Comparison of ENCODE assay signal across 8 cellular contexts in genomic region chr15:81155375-81156218, GRCh38. TPM values are rescaled to one million over a fixed set of nuclear protein-coding genes. Genes with fewer than 3 reads are reported as not detected.
DNase-seq lines count a peak whose midpoint lies in the region; ATAC-seq and TF ChIP-seq lines count a peak whose summit lies in the region.

No MANE protein-coding gene starts in this region.

- 36% methylated on average over 9 of the region's 10 CpGs for WGBS in right lobe of liver (ENCODE audit: insufficient coverage, low coverage, low lambda C conversion rate, missing lambda C conversion rate)

- no peak for TF ChIP-seq CTCF in GM20000 (IDR thresholded peaks at IDR 0.05; ENCODE audit: extremely low read depth, missing control alignments)
- TF ChIP-seq CTCF in right lobe of liver (IDR thresholded peaks at IDR 0.05), result peak; percentile 57 to 66 (median 62)
- peak; percentile 55 to 80 (median 75) for TF ChIP-seq CTCF in uterus (IDR thresholded peaks at IDR 0.05)

- no peak overlapping the region for H3K27ac ChIP-seq in CD4-positive, CD25-positive, alpha-beta regulatory T cell (ENCODE audit: insufficient read depth, low read length, poor library complexity, severe bottlenecking)
- H3K27ac ChIP-seq in right lobe of liver, result no peak overlapping the region
- peak overlapping the region in 1 of 2 donors; percentile 78 for H3K27ac ChIP-seq in uterus

- H3K4me1 ChIP-seq in CD4-positive, CD25-positive, alpha-beta regulatory T cell (ENCODE audit: control insufficient read depth, insufficient read depth, low read length, poor library complexity, severe bottlenecking), result no peaks in the 10 kb centered on the region
- H3K4me1 ChIP-seq in right lobe of liver, result no peaks in the 10 kb centered on the region
- H3K4me1 ChIP-seq in uterus, result peaks cover 0 to 5% of the 10 kb centered on the region in 2 donors

- H3K27ac Mint-ChIP-seq in CD4-positive, CD25-positive, alpha-beta regulatory T cell, result no peak overlapping the region

- DNase-seq in CD4-positive, CD25-positive, alpha-beta regulatory T cell, result peak in 2 of 3 donors; percentile 17 to 73
- DNase-seq in GM20000 (ENCODE audit: low spot score) (peak; percentile 60), NOMO-1 treated with DMSO at 0.1 percent for 48 hours (lab: John Stamatoyannopoulos, UW; ENCODE audit: unreplicated experiment) (peak; percentile 76), cerebellum (ENCODE audit: low spot score) (peak; percentile 74), right lobe of liver (peak in 1 of 3 donors; percentile 52), uterus (peak; percentile 75 to 79), occipital lobe (lab: John Stamatoyannopoulos, UW) (no peak), NCI-H1436 treated with DMSO at 0.1 percent for 48 hours (lab: John Stamatoyannopoulos, UW) (no peak)

- H3K4me3 Mint-ChIP-seq in CD4-positive, CD25-positive, alpha-beta regulatory T cell, result no peak overlapping the region

- intact Hi-C loops in right lobe of liver (cut with DNase I), result no loop called here
- intact Hi-C loops in uterus (cut with DNase I; ENCODE audit: low total_unique reads), result loop anchor here (10.0 kb wide), 1 partner anchor 109 kb away; no protein-coding TSS in a partner anchor

- no peak overlapping the region for H3K4me3 ChIP-seq in CD4-positive, CD25-positive, alpha-beta regulatory T cell (ENCODE audit: low read depth, low read length)
- H3K4me3 ChIP-seq in right lobe of liver (no peak overlapping the region), uterus (no peak overlapping the region)

- no peak for TF ChIP-seq POLR2A in right lobe of liver (IDR thresholded peaks at IDR 0.05)
- no peak for TF ChIP-seq POLR2A in uterus (IDR thresholded peaks at IDR 0.05)

- no peaks in the 10 kb centered on the region for H3K36me3 Mint-ChIP-seq in CD4-positive, CD25-positive, alpha-beta regulatory T cell

- ATAC-seq in CD4-positive, CD25-positive, alpha-beta regulatory T cell (ENCODE audit: low read depth in 2 of 2), result peak in 1 of 2 donors; percentile 27
- ATAC-seq in right lobe of liver, result peak; percentile 80 to 95 (median 87)

- H3K9me3 ChIP-seq in CD4-positive, CD25-positive, alpha-beta regulatory T cell (ENCODE audit: control insufficient read depth in 2 of 2, low read length in 2 of 2), result no peaks in the 10 kb centered on the region
- H3K9me3 ChIP-seq in right lobe of liver (no peaks in the 10 kb centered on the region), uterus (no peaks in the 10 kb centered on the region)

- peaks cover 0 to 3% (median 0%) of the 10 kb centered on the region in 4 donors for H3K4me1 Mint-ChIP-seq in CD4-positive, CD25-positive, alpha-beta regulatory T cell

- H3K36me3 ChIP-seq in CD4-positive, CD25-positive, alpha-beta regulatory T cell (ENCODE audit: control insufficient read depth, insufficient read depth, low read length), result no peaks in the 10 kb centered on the region
- H3K36me3 ChIP-seq in right lobe of liver (no peaks in the 10 kb centered on the region), uterus (no peaks in the 10 kb centered on the region)

- peaks cover 4% of the 10 kb centered on the region for H3K27me3 Mint-ChIP-seq in CD4-positive, CD25-positive, alpha-beta regulatory T cell

- H3K9me3 Mint-ChIP-seq in CD4-positive, CD25-positive, alpha-beta regulatory T cell, result peaks cover 0 to 2% (median 0%) of the 10 kb centered on the region in 7 donors

- no peaks in the 10 kb centered on the region for H3K27me3 ChIP-seq in CD4-positive, CD25-positive, alpha-beta regulatory T cell (ENCODE audit: control insufficient read depth, insufficient read depth, low read length)
- no peaks in the 10 kb centered on the region for H3K27me3 ChIP-seq in right lobe of liver
- no peaks in the 10 kb centered on the region for H3K27me3 ChIP-seq in uterus

RNA-seq across cellular contexts. Expression of gene CFAP161, which starts 21.5 kb away (rescaled TPM):
- 0.49 TPM for total RNA-seq in CD4-positive, CD25-positive, alpha-beta regulatory T cell
- polyA plus RNA-seq in CD4-positive, CD25-positive, alpha-beta regulatory T cell, result not detected
- 2.6 TPM for total RNA-seq in cerebellum
- under 1 TPM in 2 of 6 experiments, not detected in 4; 0.25 to 0.42 TPM for total RNA-seq in right lobe of liver
- total RNA-seq in uterus, result 1 to 10 TPM in 2 of 4 donors, not detected in 2; 2.8 to 3.3 TPM
- 2.7 TPM for total RNA-seq in occipital lobe

RNA-seq across cellular contexts. Expression of gene IL16, which starts 41.1 kb away (rescaled TPM):
- total RNA-seq in CD4-positive, CD25-positive, alpha-beta regulatory T cell, result 141 TPM
- polyA plus RNA-seq in CD4-positive, CD25-positive, alpha-beta regulatory T cell, result 100 to 1,000 TPM; 256 to 317 (median 271) TPM
- total RNA-seq in cerebellum (1.8 TPM), right lobe of liver (1 to 10 TPM; 2.0 to 6.8 (median 3.2) TPM), uterus (10 to 100 TPM; 16.6 to 69.2 (median 23.1) TPM), occipital lobe (0.62 TPM)

Comparison
In these comparisons a context has a peak if more than half of its experiments do, and no peak if none do; other contexts are left out.
1. DNase-seq: peak in CD4-positive, CD25-positive, alpha-beta regulatory T cell (2 of 3), GM20000 (single experiment), NOMO-1 treated with DMSO at 0.1 percent for 48 hours (single experiment), cerebellum (single experiment) and uterus (2 of 2); none in occipital lobe (single experiment) and NCI-H1436 treated with DMSO at 0.1 percent for 48 hours (single experiment).